13 cellular contexts compared by ENCODE assay signal in genomic region chr3:112778298-112779008, GRCh38.
A peak's percentile ranks its signal among the peaks of the same experiment; 100 is the strongest.
DNase-seq lines count a peak whose midpoint lies in the region; ATAC-seq, FAIRE-seq and TF ChIP-seq lines count a peak whose summit lies in the region.
"Had no signal": no experiment of that assay in that cellular context is flagged by ENCODE, and none has a peak within 500 bp of the region (broad histone marks: within the 10 kb centered on the region; RNA-seq: fewer than 3 reads in every experiment).

No MANE protein-coding gene starts in this region.

- H3K9me3 ChIP-seq in heart right ventricle (no peaks in the 10 kb centered on the region), right cardiac atrium (ENCODE audit: control insufficient read depth, low read length) (no peaks in the 10 kb centered on the region)
- H3K9me3 ChIP-seq: SJSA1 had no signal

- no peak for FAIRE-seq in urothelium cell line (lab: Jason Lieb, UNC)
- FAIRE-seq: endometrium had no signal

- no peak for ATAC-seq in heart right ventricle
- ATAC-seq in right cardiac atrium: no peak
- ATAC-seq in GM21360 (IDR thresholded peaks at IDR 0.05; ENCODE audit: unreplicated experiment): no peak
- ATAC-seq in HG03039 (IDR thresholded peaks at IDR 0.05; ENCODE audit: unreplicated experiment): no peak

- WGBS in heart right ventricle, 2 donors: 86 to 89% methylated on average over 5 of the region's 5 CpGs
- 86% methylated on average over 5 of the region's 5 CpGs for WGBS in right cardiac atrium

- H3K27ac ChIP-seq in heart right ventricle (peak overlapping the region in 8 of 10 donors; percentile 8 to 83 (median 66)), right cardiac atrium (ENCODE audit: low read length) (no peak overlapping the region)
- H3K27ac ChIP-seq: SJSA1 had no signal

- H3K4me3 ChIP-seq in heart right ventricle: no peak overlapping the region
- H3K4me3 ChIP-seq in right cardiac atrium (ENCODE audit: low read length): no peak overlapping the region
- H3K4me3 ChIP-seq: SJSA1 had no signal

- peaks cover 0 to 6% (median 0%) of the 10 kb centered on the region in 7 donors for H3K27me3 ChIP-seq in heart right ventricle
- no peaks in the 10 kb centered on the region for H3K27me3 ChIP-seq in right cardiac atrium (ENCODE audit: control insufficient read depth, insufficient read depth)
- H3K27me3 ChIP-seq: SJSA1 had no signal

- no peaks in the 10 kb centered on the region for H3K36me3 ChIP-seq in heart right ventricle
- H3K36me3 ChIP-seq: SJSA1 had no signal

- intact Hi-C loops in heart right ventricle (cut with DNase I) (loop anchor here in 1 of 10 donors (5.0 kb wide), 1 partner anchor 34 kb away; no protein-coding TSS in a partner anchor), right cardiac atrium (cut with DNase I) (no loop called here)

- H3K4me1 ChIP-seq in heart right ventricle (peaks cover 0 to 84% (median 11%) of the 10 kb centered on the region in 9 donors), right cardiac atrium (ENCODE audit: control insufficient read depth, insufficient read depth, low read length) (peaks cover 2% of the 10 kb centered on the region)
- H3K4me1 ChIP-seq: SJSA1 had no signal

- DNase-seq in heart right ventricle: no peak
- DNase-seq in right cardiac atrium: no peak
- peak; percentile 91 for DNase-seq in amniotic epithelial cell (ENCODE audit: low read depth)
- peak; percentile 42 for DNase-seq in glomerular visceral epithelial cell (ENCODE audit: extremely low spot score)
- peak; percentile 23 for DNase-seq in urothelium cell line (ENCODE audit: low spot score)
- no peak for DNase-seq in T-helper 1 cell
- DNase-seq: activated CD4-positive, alpha-beta T cell treated with anti-CD3 and anti-CD28 coated beads, Interleukin-2, amount 10 ng/mL, durations not matched to agents 7 days and 5 days; activated naive CD4-positive, alpha-beta T cell treated with anti-CD3 and anti-CD28 coated beads, Interleukin-2, amount 10 ng/mL, durations not matched to agents 7 days and 5 days; retina had no signal

- TF ChIP-seq CTCF in heart right ventricle (IDR thresholded peaks at IDR 0.05): no peak

Comparison
In these comparisons a context has a peak if more than half of its experiments do, and no peak if none do; other contexts are left out.
1. DNase-seq: peak in amniotic epithelial cell (single experiment), glomerular visceral epithelial cell (single experiment) and urothelium cell line (single experiment); none in heart right ventricle (0 of 2), right cardiac atrium (0 of 3) and T-helper 1 cell (0 of 5).